Comparison of ENCODE assay signal across 8 cellular contexts in the genomic region with DNA sequence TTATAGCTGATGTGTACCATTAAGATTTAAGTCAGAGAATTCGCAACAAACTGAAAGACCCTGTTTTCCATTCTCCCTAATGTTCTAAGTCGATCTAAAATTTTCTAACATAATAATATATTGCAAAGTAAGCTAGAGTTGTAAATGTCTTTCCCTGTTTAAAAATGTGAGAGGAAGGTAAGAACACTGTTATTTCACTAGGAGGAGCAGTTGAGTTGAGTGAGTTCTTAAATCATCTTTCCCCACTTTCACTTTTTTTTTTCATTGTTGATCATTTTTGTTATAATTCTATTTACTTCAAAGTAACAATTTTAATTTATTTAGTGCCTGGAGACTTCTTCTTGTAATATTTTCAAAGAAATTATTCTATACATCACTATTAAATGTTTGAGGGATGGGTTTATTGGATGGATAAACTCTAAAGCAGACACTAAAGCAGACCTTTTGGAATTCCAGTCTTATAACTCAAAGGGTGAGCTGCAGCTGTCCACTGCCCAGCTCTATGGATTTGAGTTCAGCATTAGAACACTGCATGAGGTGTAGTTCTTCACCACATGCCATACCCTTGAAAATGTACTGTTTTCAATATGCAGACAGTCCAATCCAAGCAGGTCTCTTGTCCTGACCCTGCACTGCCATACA.
DNase-seq lines count a peak whose midpoint lies in the region; ATAC-seq, FAIRE-seq and TF ChIP-seq lines count a peak whose summit lies in the region.

No MANE protein-coding gene starts in this region.

- FAIRE-seq in frontal cortex (lab: Jason Lieb, UNC): peak; percentile 75

- no peaks in the 10 kb centered on the region for H3K27me3 Mint-ChIP-seq in type B pancreatic cell

- no peak for TF ChIP-seq CTCF in HEK293 (tag by site-specific recombination; IDR thresholded peaks at IDR 0.05)
- TF ChIP-seq CTCF in RWPE2 (IDR thresholded peaks at IDR 0.05; ENCODE audit: poor library complexity, severe bottlenecking): peak; percentile 77
- TF ChIP-seq CTCF in type B pancreatic cell (conservative IDR thresholded peaks at IDR 0.05): peak; percentile 82

- POLR2A ChIA-PET in HEK293 (lab: Yijun Ruan, JAX): no interaction called here

- CTCF ChIA-PET in HEK293 (lab: Yijun Ruan, JAX): interaction anchor here (0.7 to 1.5 kb wide), 6 partner anchors 14 to 880 kb away, joined by 3 to 13 read pairs (median 4); no protein-coding TSS in a partner anchor

- no peak overlapping the region for H3K27ac ChIP-seq in HEK293 (ENCODE audit: extremely low read depth, low read depth, low read length)
- H3K27ac ChIP-seq in RWPE2 (ENCODE audit: poor library complexity, severe bottlenecking): no peak overlapping the region

- no peaks in the 10 kb centered on the region for H3K36me3 ChIP-seq in HEK293 (ENCODE audit: control insufficient read depth in 2 of 2, insufficient read depth in 1 of 2, low read length in 2 of 2)
- no peaks in the 10 kb centered on the region for H3K36me3 ChIP-seq in RWPE2 (ENCODE audit: low read depth)

- no peaks in the 10 kb centered on the region for H3K36me3 Mint-ChIP-seq in type B pancreatic cell

- H3K27me3 ChIP-seq in RWPE2 (ENCODE audit: insufficient read depth, poor library complexity, severe bottlenecking): no peaks in the 10 kb centered on the region

- no peak overlapping the region for H3K27ac Mint-ChIP-seq in type B pancreatic cell

- H3K4me1 Mint-ChIP-seq in type B pancreatic cell (ENCODE audit: unreplicated experiment): peaks cover 5% of the 10 kb centered on the region

- no peaks in the 10 kb centered on the region for H3K9me3 Mint-ChIP-seq in type B pancreatic cell

- ATAC-seq in RWPE2 (ENCODE audit: low read depth): no peak
- ATAC-seq in activated CD4-positive, CD25-positive, alpha-beta regulatory T cell treated with anti-CD3 and anti-CD28 coated beads, Interleukin-2, amount 50 U/mL, for 24 hours: no peak
- no peak for ATAC-seq in HG02678 (IDR thresholded peaks at IDR 0.05; ENCODE audit: unreplicated experiment)

- H3K9me3 ChIP-seq in HEK293 (ENCODE audit: control insufficient read depth, insufficient read depth, low read depth, low read length) (no peaks in the 10 kb centered on the region), RWPE2 (ENCODE audit: severe bottlenecking) (no peaks in the 10 kb centered on the region)

- DNase-seq in COR-L47 (lab: John Stamatoyannopoulos, UW): peak; percentile 3
- no peak for DNase-seq in RWPE2 (ENCODE audit: low spot score)
- DNase-seq in frontal cortex (ENCODE audit: low spot score in 2 of 2): no peak
- DNase-seq in type B pancreatic cell (ENCODE audit: extremely low spot score, unreplicated experiment): no peak
- no peak for DNase-seq in DMS153 (lab: John Stamatoyannopoulos, UW)

- no peak overlapping the region for H3K4me3 Mint-ChIP-seq in type B pancreatic cell

- H3K4me1 ChIP-seq in HEK293 (ENCODE audit: control insufficient read depth, insufficient read depth, low read length): no peaks in the 10 kb centered on the region
- no peaks in the 10 kb centered on the region for H3K4me1 ChIP-seq in RWPE2 (ENCODE audit: insufficient read depth, poor library complexity, severe bottlenecking)

- H3K4me3 ChIP-seq in HEK293 (ENCODE audit: low read depth, low read length) (no peak overlapping the region), RWPE2 (ENCODE audit: severe bottlenecking) (no peak overlapping the region)

TF ChIP-seq in HEK293, 187 proteins besides CTCF, POLR2A, EP300 and RAD21:
- 0 out of 2 replicates have a peak, but pooled peaks have one; percentile 39 for TF ChIP-seq PRDM1 (tag by site-specific recombination; IDR thresholded peaks at IDR 0.05)
- peak; percentile 36 for TF ChIP-seq ZNF654 (tag by site-specific recombination; IDR thresholded peaks at IDR 0.05; ENCODE audit: low read depth)
- TF ChIP-seq ZNF311 (tag by site-specific recombination; IDR thresholded peaks at IDR 0.05; ENCODE audit: borderline replicate concordance): no peak
